ENCODE assay signal across 12 cellular contexts in genomic region chr1:226660410-226661182, GRCh38.
DNase-seq lines count a peak whose midpoint lies in the region; ATAC-seq and TF ChIP-seq lines count a peak whose summit lies in the region.
"Had no signal": no experiment of that assay in that cellular context is flagged by ENCODE, and none has a peak within 500 bp of the region (broad histone marks: within the 10 kb centered on the region; RNA-seq: fewer than 3 reads in every experiment).

No MANE protein-coding gene starts in this region.

- no peak overlapping the region for H3K4me3 ChIP-seq in mesendoderm (ENCODE audit: low read length)
- H3K4me3 ChIP-seq in upper lobe of left lung: no peak overlapping the region
- H3K4me3 ChIP-seq: sigmoid colon, tibial nerve had no signal

- H3K4ac ChIP-seq in mesendoderm (ENCODE audit: low read depth, low read length): no peak overlapping the region

- H3K4me3 Mint-ChIP-seq in activated naive CD4-positive, alpha-beta T cell treated with anti-CD3 and anti-CD28 coated beads, Interleukin-2, amount 10 ng/mL, durations not matched to agents 7 days and 5 days: no peak overlapping the region

- peaks cover 5% of the 10 kb centered on the region for H3K4me1 ChIP-seq in mesendoderm (ENCODE audit: control insufficient read depth, low read depth, low read length)
- peaks cover 73 to 97% (median 90%) of the 10 kb centered on the region in 4 donors for H3K4me1 ChIP-seq in upper lobe of left lung

- H2AK5ac ChIP-seq in mesendoderm (ENCODE audit: low read length): no peak overlapping the region

- H4K5ac ChIP-seq in mesendoderm (ENCODE audit: low read length): no peak overlapping the region

- TF ChIP-seq EP300 in upper lobe of left lung (IDR thresholded peaks at IDR 0.05): no peak

- H3K27ac Mint-ChIP-seq in activated naive CD4-positive, alpha-beta T cell treated with anti-CD3 and anti-CD28 coated beads, Interleukin-2, amount 10 ng/mL, durations not matched to agents 7 days and 5 days: peak overlapping the region; percentile 92

- H4K8ac ChIP-seq in mesendoderm (ENCODE audit: low read depth, low read length): no peak overlapping the region

- H3K79me2 ChIP-seq in mesendoderm (ENCODE audit: control insufficient read depth, insufficient read depth, low read length): no peaks in the 10 kb centered on the region

- H3K18ac ChIP-seq in mesendoderm (ENCODE audit: low read length): no peak overlapping the region

- H3K36me3 ChIP-seq in mesendoderm (ENCODE audit: control insufficient read depth, insufficient read depth, low read length) (no peaks in the 10 kb centered on the region), upper lobe of left lung (no peaks in the 10 kb centered on the region)
- H3K36me3 ChIP-seq: sigmoid colon, tibial nerve had no signal

- no peak overlapping the region for H3K9ac ChIP-seq in mesendoderm (ENCODE audit: low read length)

- TF ChIP-seq CTCF in upper lobe of left lung (IDR thresholded peaks at IDR 0.05): no peak

- no peaks in the 10 kb centered on the region for H3K27me3 Mint-ChIP-seq in activated naive CD4-positive, alpha-beta T cell treated with anti-CD3 and anti-CD28 coated beads, Interleukin-2, amount 10 ng/mL, durations not matched to agents 7 days and 5 days

- no peak overlapping the region for H2BK5ac ChIP-seq in mesendoderm (ENCODE audit: low read length)

- H2BK15ac ChIP-seq in mesendoderm (replicated peaks; ENCODE audit: low read depth): no peak overlapping the region

- H3K23ac ChIP-seq in mesendoderm (ENCODE audit: low read length): no peak overlapping the region

- whole genome bisulfite sequencing in mesendoderm (ENCODE audit: extremely low coverage, insufficient coverage, low lambda C conversion rate): no CpG with 5 or more reads among the region's 17 CpGs
- WGBS in upper lobe of left lung, 2 donors: 61 to 64% methylated on average over 15 to 17 of the region's 17 CpGs

- no peaks in the 10 kb centered on the region for H3K27me3 ChIP-seq in mesendoderm (ENCODE audit: insufficient read depth, low read length, poor library complexity)
- no peaks in the 10 kb centered on the region for H3K27me3 ChIP-seq in upper lobe of left lung
- H3K27me3 ChIP-seq: sigmoid colon, tibial nerve had no signal

- TF ChIP-seq POLR2A in upper lobe of left lung (IDR thresholded peaks at IDR 0.05): no peak

- peak overlapping the region; percentile 39 for H3K56ac ChIP-seq in mesendoderm (ENCODE audit: low read length)

- H3K27ac ChIP-seq in angular gyrus (ENCODE audit: low read depth, low read length) (peak overlapping the region; percentile 83), mesendoderm (ENCODE audit: low read depth, low read length) (peak overlapping the region; percentile 25), upper lobe of left lung (peak overlapping the region in 3 of 4 donors; percentile 76 to 87 (median 85))
- H3K27ac ChIP-seq: sigmoid colon had no signal

- H3K36me3 Mint-ChIP-seq in activated naive CD4-positive, alpha-beta T cell treated with anti-CD3 and anti-CD28 coated beads, Interleukin-2, amount 10 ng/mL, durations not matched to agents 7 days and 5 days: peaks cover 36% of the 10 kb centered on the region

- H3K9me3 ChIP-seq in upper lobe of left lung: no peaks in the 10 kb centered on the region
- H3K9me3 ChIP-seq: sigmoid colon, tibial nerve had no signal

- H3K9me3 Mint-ChIP-seq in activated naive CD4-positive, alpha-beta T cell treated with anti-CD3 and anti-CD28 coated beads, Interleukin-2, amount 10 ng/mL, durations not matched to agents 7 days and 5 days: no peaks in the 10 kb centered on the region

- no peak overlapping the region for H3K4me2 ChIP-seq in mesendoderm (ENCODE audit: low read length)

- CTCF ChIA-PET in activated naive CD4-positive, alpha-beta T cell treated with anti-CD3 and anti-CD28 coated beads, Interleukin-2, amount 10 ng/mL, durations not matched to agents 7 days and 5 days (lab: Charles Lee): interaction anchor here (0.6 to 1.5 kb wide), 4 partner anchors 10 to 71 kb away, joined by 3 to 7 read pairs (median 3); no protein-coding TSS in a partner anchor

- peaks cover 66% of the 10 kb centered on the region for H3K4me1 Mint-ChIP-seq in activated naive CD4-positive, alpha-beta T cell treated with anti-CD3 and anti-CD28 coated beads, Interleukin-2, amount 10 ng/mL, durations not matched to agents 7 days and 5 days

- no peaks in the 10 kb centered on the region for H3K79me1 ChIP-seq in mesendoderm (ENCODE audit: low read length)

- no peak for ATAC-seq in upper lobe of left lung (ENCODE audit: low FRiP score in 2 of 2)
- ATAC-seq: Panc1 had no signal

- H2BK120ac ChIP-seq in mesendoderm (ENCODE audit: low read depth, low read length): no peak overlapping the region

- DNase-seq in activated naive CD4-positive, alpha-beta T cell treated with anti-CD3 and anti-CD28 coated beads, Interleukin-2, amount 10 ng/mL, durations not matched to agents 7 days and 5 days: no peak
- no peak for DNase-seq in activated naive CD4-positive, alpha-beta T cell treated with anti-CD3 and anti-CD28 coated beads, Interleukin-2, amount 50 U/mL, for 16 hours
- DNase-seq in mesendoderm: no peak
- no peak for DNase-seq in upper lobe of left lung
- DNase-seq in stimulated activated CD4-positive, alpha-beta T cell treated with anti-CD3 and anti-CD28 coated beads, Interleukin-2, amount 100 ng/mL, for 24 hours: no peak
- DNase-seq in amniotic stem cell (lab: John Stamatoyannopoulos, UW): no peak
- DNase-seq in AML-193 (lab: John Stamatoyannopoulos, UW): no peak
- DNase-seq: head of caudate nucleus, sigmoid colon had no signal

Comparison
In these comparisons a context has a peak if more than half of its experiments do, and no peak if none do; other contexts are left out.
1. H3K27ac ChIP-seq: peak in every context shown above with its lines; median percentile 85 in upper lobe of left lung; 83 in angular gyrus; 25 in mesendoderm.